1 cellular context compared by ENCODE assay signal in genomic region chr17:72754513-72754912, GRCh38.
TF ChIP-seq lines count a peak whose summit lies in the region.

No MANE protein-coding gene starts in this region.

TF ChIP-seq in IMR-90, 13 proteins besides CTCF, POLR2A, EP300 and RAD21 (continued from another document):
- no peak for TF ChIP-seq CHD1 (IDR thresholded peaks at IDR 0.05; ENCODE audit: low read depth, low read length)
- no peak for TF ChIP-seq CEBPB (IDR thresholded peaks at IDR 0.05; ENCODE audit: low read depth, low read length)
- TF ChIP-seq USF2 (IDR thresholded peaks at IDR 0.05; ENCODE audit: low read depth, low read length), result no peak
- TF ChIP-seq FOS (IDR thresholded peaks at IDR 0.05; ENCODE audit: low read depth, low read length), result no peak
- TF ChIP-seq RCOR1 (IDR thresholded peaks at IDR 0.05; ENCODE audit: insufficient replicate concordance, low read length), result no peak
- TF ChIP-seq MXI1 (IDR thresholded peaks at IDR 0.05; ENCODE audit: borderline replicate concordance, low read depth, low read length), result no peak
- TF ChIP-seq RFX5 (IDR thresholded peaks at IDR 0.05; ENCODE audit: low read depth, low read length), result no peak
